Comparison of ENCODE assay signal across 8 cellular contexts in the genomic region with DNA sequence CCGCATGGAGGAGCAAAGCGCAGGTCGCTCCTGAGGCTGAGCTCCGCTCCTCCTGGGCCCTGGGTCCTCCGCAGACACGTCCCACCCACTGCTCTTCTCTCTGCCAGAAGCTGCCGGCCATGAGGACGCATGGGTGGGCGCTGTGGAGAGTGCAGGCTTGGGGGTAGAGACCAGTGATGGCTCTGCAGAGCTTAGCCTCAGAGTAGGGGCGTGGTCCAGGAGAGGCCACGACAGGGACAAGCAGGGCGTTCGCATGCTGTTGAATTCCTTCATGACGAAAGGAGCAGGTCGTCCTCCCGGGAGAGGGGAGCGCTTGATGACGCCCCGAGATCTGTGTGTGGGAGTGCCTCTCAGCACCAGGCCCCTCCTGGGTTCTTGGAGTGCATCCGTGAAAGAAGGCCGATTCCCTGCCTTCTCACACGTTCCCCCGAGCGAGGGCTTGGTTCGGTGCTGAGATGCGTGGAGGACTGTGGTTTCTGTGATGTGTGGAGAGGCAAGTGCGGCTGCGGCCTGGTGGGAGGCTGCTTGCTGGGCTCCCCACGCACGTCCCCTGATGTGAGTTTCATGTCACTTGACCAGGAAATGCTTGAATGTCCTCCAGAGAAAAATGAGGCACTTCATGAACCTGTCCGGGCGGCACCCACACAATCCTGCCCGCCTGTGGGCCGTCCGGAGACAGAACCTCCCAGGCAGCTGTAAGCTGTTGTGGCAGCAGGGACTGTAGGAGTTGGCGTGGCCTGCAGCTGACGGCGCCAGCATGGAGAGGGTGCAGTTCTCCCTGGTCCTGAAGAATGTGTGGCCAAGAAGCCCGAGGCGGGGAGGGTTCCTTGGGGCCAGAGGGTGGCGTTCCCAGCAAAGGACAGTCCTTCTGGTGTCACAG. TPM values are rescaled to one million over a fixed set of nuclear protein-coding genes. Genes with fewer than 3 reads are reported as not detected.
A peak's percentile ranks its signal among the peaks of the same experiment; 100 is the strongest.
DNase-seq lines count a peak whose midpoint lies in the region; ATAC-seq and TF ChIP-seq lines count a peak whose summit lies in the region.

No MANE protein-coding gene starts in this region.

- TF ChIP-seq CTCF in activated CD8-positive, alpha-beta T cell treated with anti-CD3 and anti-CD28 coated beads for 36 hours (IDR thresholded peaks at IDR 0.05), result no peak
- TF ChIP-seq CTCF in fibroblast of the aortic adventitia (IDR thresholded peaks at IDR 0.05; ENCODE audit: insufficient read depth, low read length), result no peak
- TF ChIP-seq CTCF in sigmoid colon (IDR thresholded peaks at IDR 0.05), result no peak

- H3K4me3 Mint-ChIP-seq in activated CD8-positive, alpha-beta T cell treated with anti-CD3 and anti-CD28 coated beads for 36 hours, result peak overlapping the region; percentile 92

- CTCF ChIA-PET in activated CD8-positive, alpha-beta T cell treated with anti-CD3 and anti-CD28 coated beads for 36 hours (lab: Charles Lee), result interaction anchor here (2.4 to 3.1 kb wide), 2 partner anchors 12 to 19 kb away, joined by 8 to 38 read pairs; no protein-coding TSS in a partner anchor

- no peak for TF ChIP-seq EP300 in sigmoid colon (IDR thresholded peaks at IDR 0.05)

- intact Hi-C loops in activated CD8-positive, alpha-beta T cell treated with anti-CD3 and anti-CD28 coated beads for 36 hours (cut with micrococcal nuclease), result no loop called here
- intact Hi-C loops in sigmoid colon (cut with DNase I), result no loop called here

- no peaks in the 10 kb centered on the region for H3K9me2 ChIP-seq in GM23248 (ENCODE audit: insufficient read depth)

- H3K9me3 Mint-ChIP-seq in activated CD8-positive, alpha-beta T cell treated with anti-CD3 and anti-CD28 coated beads for 36 hours, result no peaks in the 10 kb centered on the region

- no peaks in the 10 kb centered on the region for H3K27me3 Mint-ChIP-seq in activated CD8-positive, alpha-beta T cell treated with anti-CD3 and anti-CD28 coated beads for 36 hours

- H3K36me3 Mint-ChIP-seq in activated CD8-positive, alpha-beta T cell treated with anti-CD3 and anti-CD28 coated beads for 36 hours (ENCODE audit: low read depth), result peaks cover 64% of the 10 kb centered on the region

- H3K36me3 ChIP-seq in GM23248 (ENCODE audit: low read depth), result peaks cover 15% of the 10 kb centered on the region; the same call in 1 of the 2 replicates
- H3K36me3 ChIP-seq in sigmoid colon, result peaks cover 24 to 32% (median 30%) of the 10 kb centered on the region in 4 donors

- H3K4me1 Mint-ChIP-seq in activated CD8-positive, alpha-beta T cell treated with anti-CD3 and anti-CD28 coated beads for 36 hours (ENCODE audit: low read depth), result peaks cover 50% of the 10 kb centered on the region

- POLR2A ChIA-PET in activated CD8-positive, alpha-beta T cell treated with anti-CD3 and anti-CD28 coated beads for 36 hours (lab: Charles Lee), result interaction anchor here (0.5 to 10.4 kb wide), 6 partner anchors 10 to 296 kb away, joined by 3 to 202 read pairs (median 4); a partner anchor contains a TSS

- in situ Hi-C loops in GM23248 (cut with MboI), result no loop called here

- H3K79me2 ChIP-seq in GM23248 (ENCODE audit: insufficient read depth), result peaks cover 92% of the 10 kb centered on the region

- peaks cover 17% of the 10 kb centered on the region; the same call in 1 of the 2 replicates for H3F3A ChIP-seq in GM23248 (ENCODE audit: insufficient read depth)

- H3K4me3 ChIP-seq in GM23248, result peak overlapping the region; percentile 83
- H3K4me3 ChIP-seq in fibroblast of the aortic adventitia (ENCODE audit: low read depth, low read length), result peak overlapping the region; percentile 69
- peak overlapping the region in 1 of 4 donors; percentile 46 for H3K4me3 ChIP-seq in sigmoid colon

- H3K4me2 ChIP-seq in GM23248 (ENCODE audit: unreplicated experiment), result peak overlapping the region; percentile 75

- no peaks in the 10 kb centered on the region for H3K9me3 ChIP-seq in GM23248 (ENCODE audit: low read depth)
- H3K9me3 ChIP-seq in sigmoid colon, result no peaks in the 10 kb centered on the region

- peak overlapping the region; percentile 67 for H3K27ac Mint-ChIP-seq in activated CD8-positive, alpha-beta T cell treated with anti-CD3 and anti-CD28 coated beads for 36 hours

- H2AFZ ChIP-seq in GM23248, result no peak overlapping the region

- H3K27ac ChIP-seq in GM23248 (peak overlapping the region; percentile 24), sigmoid colon (peak overlapping the region in 3 of 4 donors; percentile 53 to 65 (median 57))

- H3K9ac ChIP-seq in GM23248, result peak overlapping the region; percentile 92

- no peak for TF ChIP-seq POLR2A in sigmoid colon (IDR thresholded peaks at IDR 0.05)

- DNase-seq in GM23248, result peak; percentile 59
- DNase-seq in activated CD8-positive, alpha-beta T cell treated with anti-CD3 and anti-CD28 coated beads for 36 hours, result no peak
- no peak for DNase-seq in fibroblast of the aortic adventitia (ENCODE audit: low read depth)
- no peak for DNase-seq in sigmoid colon
- no peak for DNase-seq in NCI-H82 treated with DMSO at 0.1 percent for 48 hours (lab: John Stamatoyannopoulos, UW; ENCODE audit: unreplicated experiment)
- DNase-seq in stimulated activated CD4-positive, alpha-beta T cell treated with anti-CD3 and anti-CD28 coated beads, Interleukin-1b, Interleukin-23, amount 100 ng/mL, for 48 hours, result no peak

- H3K27me3 ChIP-seq in GM23248 (replicated peaks; ENCODE audit: insufficient read depth), result no peaks in the 10 kb centered on the region
- H3K27me3 ChIP-seq in sigmoid colon, result no peaks in the 10 kb centered on the region

- WGBS in GM23248 (ENCODE audit: low coverage in 1 of 2, low lambda C conversion rate in 2 of 2, missing lambda C conversion rate in 2 of 2), 2 experiments, result 52% methylated on average over 41 of the region's 41 CpGs
- WGBS in sigmoid colon, 2 donors, result 71 to 76% methylated on average over 41 of the region's 41 CpGs

- peaks cover 31% of the 10 kb centered on the region for H3K4me1 ChIP-seq in GM23248 (ENCODE audit: insufficient read depth)
- peaks cover 0 to 72% (median 61%) of the 10 kb centered on the region in 4 donors for H3K4me1 ChIP-seq in sigmoid colon

- ATAC-seq in activated CD8-positive, alpha-beta T cell treated with anti-CD3 and anti-CD28 coated beads for 36 hours, result no peak
- ATAC-seq in GM18502 (IDR thresholded peaks at IDR 0.05; ENCODE audit: poor library complexity, unreplicated experiment), result no peak
- ATAC-seq in HG03457 (IDR thresholded peaks at IDR 0.05; ENCODE audit: unreplicated experiment), result no peak

- H4K20me1 ChIP-seq in GM23248 (ENCODE audit: insufficient read depth), result peaks cover 10% of the 10 kb centered on the region; the same call in 1 of the 2 replicates

RNA-seq across cellular contexts. Expression of a gene that starts 4.5 kb away (rescaled TPM):
- 20.9 and 26.7 TPM in 2 replicates for total RNA-seq in GM23248 (2014; rRNA removed; shearing (Covaris generic))
- polyA plus RNA-seq in GM23248 (2016; fragmentation: Nextera tagmentation; extraction: Ambion mirVana) (13.7 and 16.8 TPM in 2 replicates), sigmoid colon (10 to 100 TPM; 16.9 to 61.3 (median 26.4) TPM)
- 100 to 1,000 TPM; 157 to 163 TPM for total RNA-seq in activated CD8-positive, alpha-beta T cell treated with anti-CD3 and anti-CD28 coated beads for 36 hours
- total RNA-seq in fibroblast of the aortic adventitia (ENCODE audit: low replicate concordance) (11.9 and 29.6 TPM in 2 replicates), sigmoid colon (10 to 100 TPM; 17.5 to 59.8 (median 24.4) TPM)

RNA-seq across cellular contexts. Expression of a gene that starts 5.0 kb away (rescaled TPM):
- 68.3 and 85.1 TPM in 2 replicates for total RNA-seq in GM23248 (2014; rRNA removed; shearing (Covaris generic))
- polyA plus RNA-seq in GM23248 (2016; fragmentation: Nextera tagmentation; extraction: Ambion mirVana) (62.3 and 69.5 TPM in 2 replicates), sigmoid colon (100 to 1,000 TPM; 228 to 255 (median 247) TPM)
- total RNA-seq in activated CD8-positive, alpha-beta T cell treated with anti-CD3 and anti-CD28 coated beads for 36 hours, result 10 to 100 TPM; 65.3 to 72.8 TPM
- total RNA-seq in fibroblast of the aortic adventitia (ENCODE audit: low replicate concordance) (30.9 and 33.4 TPM in 2 replicates), sigmoid colon (10 to 100 TPM; 40.7 to 57.3 (median 42.8) TPM)

RNA-seq across cellular contexts. Expression of a gene that starts 8.0 kb away (rescaled TPM):
- not detected in 2 replicates for total RNA-seq in GM23248 (2014; rRNA removed; shearing (Covaris generic))
- polyA plus RNA-seq in GM23248 (2016; fragmentation: Nextera tagmentation; extraction: Ambion mirVana) (not detected in 2 replicates), sigmoid colon (1 to 10 TPM in 1 of 3 donors, under 1 TPM in 1, not detected in 1; 0.69 to 3.3 TPM)
- 1 to 10 TPM; 4.5 to 6.1 TPM for total RNA-seq in activated CD8-positive, alpha-beta T cell treated with anti-CD3 and anti-CD28 coated beads for 36 hours
- total RNA-seq in fibroblast of the aortic adventitia (ENCODE audit: low replicate concordance) (0.81 and 1.8 TPM in 2 replicates), sigmoid colon (1 to 10 TPM in 2 of 4 donors, under 1 TPM in 1, not detected in 1; 0.99 to 1.9 (median 1.8) TPM)

RNA-seq across cellular contexts. Expression of a gene that starts 15.1 kb away (rescaled TPM):
- not detected in 2 replicates for total RNA-seq in GM23248 (2014; rRNA removed; shearing (Covaris generic))
- polyA plus RNA-seq in GM23248 (2016; fragmentation: Nextera tagmentation; extraction: Ambion mirVana), result 0.41 TPM in 1 of 2 replicates, not detected in the other
- total RNA-seq in activated CD8-positive, alpha-beta T cell treated with anti-CD3 and anti-CD28 coated beads for 36 hours, result 1 to 10 TPM; 1.0 TPM
- total RNA-seq in fibroblast of the aortic adventitia (ENCODE audit: low replicate concordance), result 0.27 and 0.74 TPM in 2 replicates
- total RNA-seq in sigmoid colon, result under 1 TPM in 1 of 4 donors, not detected in 3; 0.36 TPM
- polyA plus RNA-seq in sigmoid colon, result 1 to 10 TPM in 2 of 3 donors, not detected in 1; 1.0 to 1.6 TPM

RNA-seq across cellular contexts. Expression of a gene that starts 40.9 kb away (rescaled TPM):
- not detected in 2 replicates for total RNA-seq in GM23248 (2014; rRNA removed; shearing (Covaris generic))
- polyA plus RNA-seq in GM23248 (2016; fragmentation: Nextera tagmentation; extraction: Ambion mirVana), result 0.19 TPM in 1 of 2 replicates, not detected in the other
- total RNA-seq in activated CD8-positive, alpha-beta T cell treated with anti-CD3 and anti-CD28 coated beads for 36 hours, result not detected
- total RNA-seq in fibroblast of the aortic adventitia (ENCODE audit: low replicate concordance), result not detected in 2 replicates
- total RNA-seq in sigmoid colon, result under 1 TPM; 0.41 to 0.82 (median 0.63) TPM
- under 1 TPM; under 0.01 to 0.74 (median 0.46) TPM for polyA plus RNA-seq in sigmoid colon
